Comparison of ENCODE assay signal across 22 cellular contexts in the genomic region with DNA sequence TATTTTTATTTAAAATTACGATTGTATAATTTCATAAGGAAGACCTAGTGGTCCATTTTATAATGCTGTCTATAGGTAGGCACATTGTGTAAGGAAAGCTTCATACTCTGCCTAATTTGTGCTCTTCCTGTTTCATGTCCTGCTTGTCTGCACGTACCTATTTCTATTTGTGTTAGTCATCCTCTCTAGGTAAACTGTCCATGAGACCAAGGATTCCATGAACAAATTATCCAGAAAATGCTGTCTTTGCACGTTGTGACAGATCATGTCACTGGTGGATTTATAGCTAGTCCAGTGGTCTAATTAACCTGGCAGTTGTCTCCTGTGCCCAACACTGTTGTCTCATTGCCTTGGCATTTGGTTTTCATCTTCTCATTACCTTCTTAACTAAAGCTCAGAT. TPM values are rescaled to one million over a fixed set of nuclear protein-coding genes. Genes with fewer than 3 reads are reported as not detected.
"Had no signal": no experiment of that assay in that cellular context is flagged by ENCODE, and none has a peak within 500 bp of the region (broad histone marks: within the 10 kb centered on the region; RNA-seq: fewer than 3 reads in every experiment).

No MANE protein-coding gene starts in this region.

- H3K4me1 Mint-ChIP-seq: natural killer cell had no signal

- DNase-seq: cortex of kidney; dorsolateral prefrontal cortex; effector CD8-positive, alpha-beta T cell; foreskin melanocyte; heart left ventricle; hypothalamus; kidney glomerular epithelial cell; mucosa of descending colon; natural killer cell; occipital lobe; pancreas; right cardiac atrium; small intestine; stimulated activated CD4-positive, alpha-beta T cell treated with anti-CD3 and anti-CD28 coated beads, Interleukin-12 subunit alpha, Interleukin-12 subunit beta, amount 100 ng/mL, for 4 hours; stimulated activated naive CD4-positive, alpha-beta T cell; stomach; substantia nigra; transverse colon had no signal

- H3K4me3 Mint-ChIP-seq: natural killer cell had no signal

- H3K9me3 ChIP-seq: mucosa of descending colon, pancreas, stomach, thoracic aorta, transverse colon had no signal

- H3K27ac Mint-ChIP-seq: natural killer cell, progenitor cell of endocrine pancreas had no signal

- H3K27me3 Mint-ChIP-seq: progenitor cell of endocrine pancreas had no signal

- H3K27ac ChIP-seq: dorsolateral prefrontal cortex, heart left ventricle, pancreas, stomach, thoracic aorta, transverse colon had no signal

- H3K27me3 ChIP-seq: dorsolateral prefrontal cortex, heart left ventricle, pancreas, stomach, transverse colon had no signal

- ATAC-seq: heart left ventricle, left lobe of liver, mucosa of descending colon, natural killer cell, right cardiac atrium had no signal

- H3K4me3 ChIP-seq: dorsolateral prefrontal cortex, heart left ventricle, mucosa of descending colon, pancreas, stomach, thoracic aorta, transverse colon had no signal

- H3K4me1 ChIP-seq: pancreas, stomach, transverse colon had no signal

- H3K36me3 ChIP-seq: pancreas, thoracic aorta, transverse colon had no signal

RNA-seq across cellular contexts. Expression of gene DCDC1, which starts 44.8 kb away (rescaled TPM):
- total RNA-seq: glomerular endothelial cell, natural killer cell, thoracic aorta had no signal
